In genomic region chr16:49216593-49216992, GRCh38 we compare ENCODE assay signal across 25 cellular contexts.
"Had no signal": no experiment of that assay in that cellular context is flagged by ENCODE, and none has a peak within 500 bp of the region (broad histone marks: within the 10 kb centered on the region; RNA-seq: fewer than 3 reads in every experiment).

No MANE protein-coding gene starts in this region.

- H3K36me3 ChIP-seq: ascending aorta, cardiac muscle cell, gastroesophageal sphincter, left ventricle myocardium inferior, spleen, transverse colon had no signal

- ATAC-seq: activated CD4-positive, CD25-positive, alpha-beta regulatory T cell treated with anti-CD3 and anti-CD28 coated beads, Interleukin-2, amount 50 U/mL, for 24 hours; gastroesophageal sphincter; right cardiac atrium had no signal

- H3K4me1 ChIP-seq: ascending aorta, gastroesophageal sphincter, left ventricle myocardium inferior, spleen, testis, transverse colon had no signal

- FAIRE-seq: islet of Langerhans had no signal

- DNase-seq: activated CD4-positive, alpha-beta T cell treated with anti-CD3 and anti-CD28 coated beads for 48 hours; activated CD4-positive, alpha-beta T cell treated with anti-CD3 and anti-CD28 coated beads, Interleukin-2, amount 50 U/mL, for 48 hours; activated CD8-positive, alpha-beta memory T cell treated with anti-CD3 and anti-CD28 coated beads for 24 hours; activated effector memory CD4-positive, alpha-beta T cell treated with Interleukin-2 at 50 U/mL for 16 hours; activated naive CD4-positive, alpha-beta T cell treated with Interleukin-2 at 50 U/mL for 16 hours; activated naive CD8-positive, alpha-beta T cell treated with anti-CD3 and anti-CD28 coated beads, Interleukin-2, amount 10 ng/mL, durations not matched to agents 7 days and 5 days; cerebellar nuclear complex; dorsolateral prefrontal cortex; effector memory CD4-positive, alpha-beta T cell; hippocampal formation; left ventricle myocardium inferior; posterior cingulate gyrus; right cardiac atrium; spleen; stimulated activated CD4-positive, alpha-beta T cell treated with anti-CD3 and anti-CD28 coated beads, Interleukin-2, amount 100 ng/mL, for 48 hours; stimulated activated naive CD4-positive, alpha-beta T cell treated with Interleukin-2 at 50 U/mL for 16 hours; testis; transverse colon had no signal

- H3K27me3 ChIP-seq: ascending aorta, spleen, testis, transverse colon had no signal

- H3K4me3 ChIP-seq: ascending aorta, cardiac muscle cell, coronary artery, dorsolateral prefrontal cortex, gastroesophageal sphincter, left ventricle myocardium inferior, lung, spleen, testis, transverse colon had no signal

- H3K27ac ChIP-seq: ascending aorta, cardiac muscle cell, coronary artery, dorsolateral prefrontal cortex, gastroesophageal sphincter, left ventricle myocardium inferior, spleen, testis, transverse colon had no signal

- H3K9me3 ChIP-seq: ascending aorta, gastroesophageal sphincter, left ventricle myocardium inferior, spleen, testis, transverse colon had no signal
